Comparison of ENCODE assay signal across 8 cellular contexts in the genomic region with DNA sequence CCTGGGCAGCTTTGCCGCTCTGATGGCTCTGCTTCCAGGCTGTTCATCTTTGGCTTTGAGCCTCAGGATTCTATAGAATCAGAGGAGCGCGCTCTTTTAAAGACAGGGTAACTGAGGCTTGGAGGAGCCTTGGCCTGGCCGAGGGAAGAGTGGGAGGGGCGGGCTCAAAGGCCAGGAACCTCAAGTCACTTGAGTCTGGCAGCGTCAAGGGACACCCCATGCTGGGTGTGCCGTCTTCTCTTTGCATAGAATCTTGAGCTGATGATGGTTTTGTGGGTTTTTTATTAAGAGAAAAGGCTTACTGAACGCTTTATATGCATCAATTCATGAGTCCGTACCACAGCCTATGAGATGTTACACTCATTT. TPM values are rescaled to one million over a fixed set of nuclear protein-coding genes. Genes with fewer than 3 reads are reported as not detected.
A peak's percentile ranks its signal among the peaks of the same experiment; 100 is the strongest.
DNase-seq lines count a peak whose midpoint lies in the region; ATAC-seq, FAIRE-seq and TF ChIP-seq lines count a peak whose summit lies in the region.

No MANE protein-coding gene starts in this region.

- peak overlapping the region; percentile 87 to 96 for H3K4me3 ChIP-seq in body of pancreas
- H3K4me3 ChIP-seq in mesendoderm (ENCODE audit: low read length): peak overlapping the region; percentile 77

- H3K4me2 ChIP-seq in mesendoderm (ENCODE audit: low read length): peak overlapping the region; percentile 13

- no peak overlapping the region for H2BK15ac ChIP-seq in mesendoderm (replicated peaks; ENCODE audit: low read depth)

- H3K18ac ChIP-seq in mesendoderm (ENCODE audit: low read length): no peak overlapping the region

- no peaks in the 10 kb centered on the region for H3K27me3 Mint-ChIP-seq in stimulated activated naive CD8-positive, alpha-beta T cell treated with anti-CD3 and anti-CD28 coated beads, Interleukin-15, Interleukin-2, amounts not matched to agents 100 ng/mL and 50 ng/mL, for 24 hours

- peak overlapping the region; percentile 95 for H3K9ac ChIP-seq in mesendoderm (ENCODE audit: low read length)

- H3K27ac ChIP-seq in body of pancreas (peak overlapping the region; percentile 97 to 100 (median 98)), mesendoderm (ENCODE audit: low read depth, low read length) (no peak overlapping the region)

- no peak overlapping the region for H3K4ac ChIP-seq in mesendoderm (ENCODE audit: low read depth, low read length)

- H3K36me3 ChIP-seq in body of pancreas (replicated peaks in 1 of 2; ENCODE audit: insufficient read depth in 1 of 2, low read depth in 2 of 2): peaks cover under 1 to 3% of the 10 kb centered on the region in 2 donors
- peaks cover 4% of the 10 kb centered on the region for H3K36me3 ChIP-seq in mesendoderm (ENCODE audit: control insufficient read depth, insufficient read depth, low read length)

- H3K23ac ChIP-seq in mesendoderm (ENCODE audit: low read length): no peak overlapping the region

- no peak overlapping the region for H2BK120ac ChIP-seq in mesendoderm (ENCODE audit: low read depth, low read length)

- H3K79me1 ChIP-seq in mesendoderm (ENCODE audit: low read length): peaks cover 6% of the 10 kb centered on the region

- H3K56ac ChIP-seq in mesendoderm (ENCODE audit: low read length): peak overlapping the region; percentile 98

- H3K4me1 ChIP-seq in body of pancreas (peaks cover 33% of the 10 kb centered on the region), mesendoderm (ENCODE audit: control insufficient read depth, low read depth, low read length) (no peaks in the 10 kb centered on the region)

- H3K27ac Mint-ChIP-seq in stimulated activated naive CD8-positive, alpha-beta T cell treated with anti-CD3 and anti-CD28 coated beads, Interleukin-15, Interleukin-2, amounts not matched to agents 100 ng/mL and 50 ng/mL, for 24 hours: peak overlapping the region; percentile 90

- peaks cover 2% of the 10 kb centered on the region for H3K79me2 ChIP-seq in mesendoderm (ENCODE audit: control insufficient read depth, insufficient read depth, low read length)

- ATAC-seq in stimulated activated naive CD8-positive, alpha-beta T cell treated with anti-CD3 and anti-CD28 coated beads, Interleukin-15, Interleukin-2, amounts not matched to agents 100 U/mL and 50 U/mL, for 24 hours: no peak
- no peak for ATAC-seq in body of pancreas

- H4K8ac ChIP-seq in mesendoderm (ENCODE audit: low read depth, low read length): no peak overlapping the region

- no peak for DNase-seq in stimulated activated naive CD8-positive, alpha-beta T cell treated with anti-CD3 and anti-CD28 coated beads, Interleukin-15, Interleukin-2, amounts not matched to agents 100 U/mL and 50 U/mL, for 24 hours
- no peak for DNase-seq in body of pancreas
- no peak for DNase-seq in mesendoderm
- no peak for DNase-seq in SIG-M5 (lab: John Stamatoyannopoulos, UW)
- DNase-seq in frontal cortex (ENCODE audit: low spot score in 2 of 2): no peak
- DNase-seq in NCI-H1930 (lab: John Stamatoyannopoulos, UW): no peak
- no peak for DNase-seq in DMS153 (lab: John Stamatoyannopoulos, UW)

- H3K36me3 Mint-ChIP-seq in stimulated activated naive CD8-positive, alpha-beta T cell treated with anti-CD3 and anti-CD28 coated beads, Interleukin-15, Interleukin-2, amounts not matched to agents 100 ng/mL and 50 ng/mL, for 24 hours (ENCODE audit: low read depth): peaks cover 34% of the 10 kb centered on the region

- WGBS in body of pancreas, 2 donors: 53 to 64% methylated on average over 8 to 9 of the region's 9 CpGs
- WGBS in mesendoderm (ENCODE audit: extremely low coverage, insufficient coverage, low lambda C conversion rate): no CpG with 5 or more reads among the region's 9 CpGs

- H3K9me3 ChIP-seq in body of pancreas: no peaks in the 10 kb centered on the region

- FAIRE-seq in frontal cortex (lab: Jason Lieb, UNC): no peak

- no peaks in the 10 kb centered on the region for H3K9me3 Mint-ChIP-seq in stimulated activated naive CD8-positive, alpha-beta T cell treated with anti-CD3 and anti-CD28 coated beads, Interleukin-15, Interleukin-2, amounts not matched to agents 100 ng/mL and 50 ng/mL, for 24 hours

- intact Hi-C loops in body of pancreas (cut with DNase I): no loop called here

- no peak for TF ChIP-seq POLR2A in body of pancreas (IDR thresholded peaks at IDR 0.05)

- no peak overlapping the region for H2AK5ac ChIP-seq in mesendoderm (ENCODE audit: low read length)

- no peak overlapping the region for H2BK5ac ChIP-seq in mesendoderm (ENCODE audit: low read length)

- H3K4me3 Mint-ChIP-seq in stimulated activated naive CD8-positive, alpha-beta T cell treated with anti-CD3 and anti-CD28 coated beads, Interleukin-15, Interleukin-2, amounts not matched to agents 100 ng/mL and 50 ng/mL, for 24 hours: peak overlapping the region; percentile 98

- no peak for TF ChIP-seq CTCF in body of pancreas (IDR thresholded peaks at IDR 0.05)

- no peak overlapping the region for H4K5ac ChIP-seq in mesendoderm (ENCODE audit: low read length)

- no peaks in the 10 kb centered on the region for H3K27me3 ChIP-seq in body of pancreas
- H3K27me3 ChIP-seq in mesendoderm (ENCODE audit: insufficient read depth, low read length, poor library complexity): no peaks in the 10 kb centered on the region

- H3K4me1 Mint-ChIP-seq in stimulated activated naive CD8-positive, alpha-beta T cell treated with anti-CD3 and anti-CD28 coated beads, Interleukin-15, Interleukin-2, amounts not matched to agents 100 ng/mL and 50 ng/mL, for 24 hours (ENCODE audit: low read depth): peaks cover 49% of the 10 kb centered on the region

RNA-seq across cellular contexts. Expression of a gene that starts 1.1 kb away (rescaled TPM):
- total RNA-seq in body of pancreas: 10 to 100 TPM; 64.9 to 82.7 TPM
- polyA plus RNA-seq in mesendoderm (2013, experiment 1 of 2): 62.3 TPM
- polyA plus RNA-seq in mesendoderm (2013, experiment 2 of 2): 62.5 TPM
- 38.3 TPM for total RNA-seq in frontal cortex

RNA-seq across cellular contexts. Expression of a gene that starts 42.2 kb away (rescaled TPM):
- total RNA-seq in body of pancreas (10 to 100 TPM; 21.1 to 25.7 TPM), frontal cortex (10.2 TPM)
- 2.0 TPM for polyA plus RNA-seq in mesendoderm (2013, experiment 1 of 2)
- 1.8 TPM for polyA plus RNA-seq in mesendoderm (2013, experiment 2 of 2)

RNA-seq across cellular contexts. Expression of a gene that starts 42.9 kb away (rescaled TPM):
- total RNA-seq in body of pancreas (10 to 100 TPM; 38.9 to 41.5 TPM), frontal cortex (17.1 TPM)
- polyA plus RNA-seq in mesendoderm (2013, experiment 1 of 2): 37.7 TPM
- polyA plus RNA-seq in mesendoderm (2013, experiment 2 of 2): 38.0 TPM

RNA-seq across cellular contexts. Expression of a gene that starts 51.8 kb away (rescaled TPM):
- total RNA-seq in body of pancreas (not detected), frontal cortex (not detected)
- not detected for polyA plus RNA-seq in mesendoderm (2013, experiment 1 of 2)
- not detected for polyA plus RNA-seq in mesendoderm (2013, experiment 2 of 2)
